19 cellular contexts compared by ENCODE assay signal in genomic region chr20:34534391-34535165, GRCh38. TPM values are rescaled to one million over a fixed set of nuclear protein-coding genes. Genes with fewer than 3 reads are reported as not detected.
DNase-seq lines count a peak whose midpoint lies in the region; ATAC-seq and TF ChIP-seq lines count a peak whose summit lies in the region.
"Had no signal": no experiment of that assay in that cellular context is flagged by ENCODE, and none has a peak within 500 bp of the region (broad histone marks: within the 10 kb centered on the region; RNA-seq: fewer than 3 reads in every experiment).

No MANE protein-coding gene starts in this region.

- peaks cover 7% of the 10 kb centered on the region for H3K4me1 Mint-ChIP-seq in activated T-cell treated with anti-CD3 and anti-CD28 coated beads, Interleukin-2, amount 50 U/mL, for 24 hours (ENCODE audit: low read depth)
- H3K4me1 Mint-ChIP-seq in nephron progenitor cell: peaks cover 5% of the 10 kb centered on the region

- no peaks in the 10 kb centered on the region for H3K27me3 Mint-ChIP-seq in activated T-cell treated with anti-CD3 and anti-CD28 coated beads, Interleukin-2, amount 50 U/mL, for 24 hours
- H3K27me3 Mint-ChIP-seq in nephron progenitor cell (ENCODE audit: low read depth, poor library complexity): no peaks in the 10 kb centered on the region
- H3K27me3 Mint-ChIP-seq: CD4-positive, alpha-beta T cell had no signal

- H3K9me3 Mint-ChIP-seq in activated T-cell treated with anti-CD3 and anti-CD28 coated beads, Interleukin-2, amount 50 U/mL, for 24 hours: no peaks in the 10 kb centered on the region
- no peaks in the 10 kb centered on the region for H3K9me3 Mint-ChIP-seq in nephron progenitor cell
- H3K9me3 Mint-ChIP-seq: CD4-positive, alpha-beta T cell had no signal

- no peak overlapping the region for H3K4me3 Mint-ChIP-seq in activated T-cell treated with anti-CD3 and anti-CD28 coated beads, Interleukin-2, amount 50 U/mL, for 24 hours
- no peak overlapping the region for H3K4me3 Mint-ChIP-seq in nephron progenitor cell
- H3K4me3 Mint-ChIP-seq: CD4-positive, alpha-beta T cell had no signal

- TF ChIP-seq CTCF in nephron progenitor cell (IDR thresholded peaks at IDR 0.05): no peak
- TF ChIP-seq CTCF in omental fat pad (IDR thresholded peaks at IDR 0.05): no peak

- no peak for DNase-seq in activated T-cell treated with anti-CD3 and anti-CD28 coated beads, Interleukin-2, amount 50 U/mL, for 24 hours
- DNase-seq in activated T-cell treated with anti-CD3 and anti-CD28 coated beads, Interleukin-2, amount 50 U/mL, for 48 hours: no peak
- DNase-seq in caudate nucleus (lab: John Stamatoyannopoulos, UW) (peak in 3 of 61 donors; percentile 17 to 25 (median 19)), nephron progenitor cell (no peak), substantia nigra (lab: John Stamatoyannopoulos, UW) (no peak), NCI-H345 treated with DMSO at 0.1 percent for 48 hours (lab: John Stamatoyannopoulos, UW; ENCODE audit: unreplicated experiment) (no peak), omental fat pad (ENCODE audit: low spot score) (no peak)
- DNase-seq: BE2C; CD4-positive, alpha-beta T cell; DMS53; IMR-90; Karpas-422; MM.1S; NCI-H1092 treated with DMSO at 0.1 percent for 48 hours; NCI-H1694 treated with DMSO at 0.1 percent for 48 hours; NCI-H345; NCI-H69 had no signal

- no peak for ATAC-seq in omental fat pad (ENCODE audit: low FRiP score)
- no peak for ATAC-seq in HG02973 (IDR thresholded peaks at IDR 0.05; ENCODE audit: unreplicated experiment)

- H3K27ac Mint-ChIP-seq in activated T-cell treated with anti-CD3 and anti-CD28 coated beads, Interleukin-2, amount 50 U/mL, for 24 hours: peak overlapping the region; percentile 27
- H3K27ac Mint-ChIP-seq in nephron progenitor cell: peak overlapping the region; percentile 54
- H3K27ac Mint-ChIP-seq: CD4-positive, alpha-beta T cell had no signal

- H3K36me3 Mint-ChIP-seq in activated T-cell treated with anti-CD3 and anti-CD28 coated beads, Interleukin-2, amount 50 U/mL, for 24 hours (ENCODE audit: low read depth): peaks cover 81% of the 10 kb centered on the region
- peaks cover 54% of the 10 kb centered on the region for H3K36me3 Mint-ChIP-seq in nephron progenitor cell (ENCODE audit: low read depth)

- H3K27ac ChIP-seq in caudate nucleus (ENCODE audit: low read depth, low read length) (peak overlapping the region; percentile 30), substantia nigra (ENCODE audit: low read depth, low read length, poor library complexity, severe bottlenecking) (peak overlapping the region; percentile 55)
- H3K27ac ChIP-seq: 22Rv1 had no signal

RNA-seq across cellular contexts. Expression of gene DYNLRB1, which starts 18.4 kb away (rescaled TPM):
- 100 to 1,000 TPM in 2 of 4 donors, 10 to 100 TPM in 2; 83.0 to 121 (median 108) TPM for total RNA-seq in omental fat pad

RNA-seq across cellular contexts. Expression of gene MAP1LC3A, which starts 23.9 kb away (rescaled TPM):
- 10 to 100 TPM; 50.1 to 76.1 (median 55.9) TPM for total RNA-seq in omental fat pad
